In the genomic region with DNA sequence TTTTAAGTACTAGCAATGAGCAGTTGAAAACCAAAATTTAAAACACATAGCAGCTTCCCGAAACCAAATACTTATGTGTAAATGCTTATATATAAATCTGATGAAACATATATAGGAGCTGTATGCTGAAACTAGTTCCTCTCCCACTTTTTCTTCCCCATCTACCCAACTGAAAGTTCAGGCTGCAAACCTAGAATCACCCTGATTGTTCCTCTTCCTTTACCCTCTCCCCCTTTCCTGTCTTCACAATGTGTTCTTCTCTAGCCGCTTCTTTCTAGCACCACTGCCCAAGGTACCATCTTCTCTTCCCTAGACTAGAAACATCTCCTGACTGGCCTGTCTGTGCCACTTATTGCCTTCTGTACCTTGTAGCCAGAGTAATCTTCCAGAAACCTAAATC, we compare ENCODE assay signal across 24 cellular contexts.
"Had no signal": no experiment of that assay in that cellular context is flagged by ENCODE, and none has a peak within 500 bp of the region (broad histone marks: within the 10 kb centered on the region; RNA-seq: fewer than 3 reads in every experiment).

No MANE protein-coding gene starts in this region.

- H3K9me3 ChIP-seq: heart right ventricle, neutrophil, ovary, thoracic aorta, upper lobe of left lung had no signal

- H3K4me3 ChIP-seq: coronary artery, heart right ventricle, ovary, thoracic aorta, upper lobe of left lung had no signal

- H3K27ac ChIP-seq: coronary artery, heart right ventricle, neutrophil, ovary, thoracic aorta, upper lobe of left lung, VCaP had no signal

- H3K27me3 ChIP-seq: heart right ventricle, neutrophil, ovary, upper lobe of left lung had no signal

- DNase-seq: activated CD4-positive, alpha-beta memory T cell treated with anti-CD3 and anti-CD28 coated beads, Interleukin-2, amount 10 ng/mL, durations not matched to agents 7 days and 5 days; activated CD4-positive, alpha-beta T cell treated with anti-CD3 and anti-CD28 coated beads, Interleukin-2, amount 10 ng/mL, durations not matched to agents 24 days and 14 days; activated effector memory CD4-positive, alpha-beta T cell treated with Interleukin-2 at 50 U/mL for 16 hours; activated naive CD4-positive, alpha-beta T cell treated with anti-CD3 and anti-CD28 coated beads, Interleukin-2, amount 10 ng/mL, durations not matched to agents 7 days and 5 days; activated T-cell treated with anti-CD3 and anti-CD28 coated beads, Interleukin-2, amount 50 U/mL, for 72 hours; amygdala; cerebellar nuclear complex; endodermal cell; heart right ventricle; islet precursor cell; left cardiac atrium; midbrain; ovary; right cardiac atrium; stimulated activated CD4-positive, alpha-beta T cell treated with anti-CD3 and anti-CD28 coated beads, Interleukin-4, amount 100 ng/mL, for 24 hours; stimulated activated naive CD4-positive, alpha-beta T cell treated with Interleukin-2 at 50 U/mL for 16 hours; T1000; upper lobe of left lung had no signal

- H3K36me3 ChIP-seq: neutrophil, ovary, thoracic aorta, upper lobe of left lung had no signal

- ATAC-seq: activated CD4-positive, CD25-positive, alpha-beta regulatory T cell treated with anti-CD3 and anti-CD28 coated beads, Interleukin-2, amount 50 U/mL, for 24 hours; activated T-cell treated with anti-CD3 and anti-CD28 coated beads, Interleukin-2, amount 50 U/mL, for 72 hours; heart right ventricle; left cardiac atrium; natural killer cell treated with Interleukin-12 subunit alpha and Interleukin-12 subunit beta and Interleukin-15 and Interleukin-18, amount 100 ng/mL, for 72 hours; right cardiac atrium had no signal
